In the genomic region with DNA sequence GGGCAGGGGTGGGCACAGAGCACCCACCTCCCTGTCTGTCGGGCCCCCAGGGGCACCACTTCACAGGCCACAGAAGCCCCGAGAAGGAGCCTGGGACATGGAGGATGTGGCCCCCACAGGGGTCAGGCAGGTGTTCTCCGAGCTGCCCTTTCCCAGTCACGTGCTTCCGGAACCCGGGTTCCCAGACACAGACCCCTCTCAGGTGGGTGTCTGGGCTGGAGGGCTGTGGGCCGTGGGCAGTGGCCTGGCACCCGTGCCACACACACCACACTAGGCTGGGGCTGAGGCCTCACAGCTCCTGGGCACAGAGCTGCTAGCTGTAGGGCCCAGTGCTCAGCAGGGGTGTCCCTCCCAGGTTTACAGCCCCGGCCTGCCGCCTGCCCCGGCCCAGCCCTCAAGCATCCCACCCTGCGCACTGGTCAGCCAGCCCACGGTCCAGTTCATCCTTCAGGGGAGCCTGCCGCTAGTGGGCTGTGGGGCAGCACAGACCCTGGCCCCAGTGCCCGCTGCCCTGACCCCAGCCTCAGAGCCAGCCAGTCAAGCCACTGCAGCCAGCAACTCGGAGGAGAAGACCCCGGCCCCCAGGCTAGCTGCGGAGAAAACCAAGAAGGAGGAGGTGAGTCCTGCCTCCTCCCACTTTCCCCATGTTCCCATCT, we compare ENCODE assay signal across 18 cellular contexts. TPM values are rescaled to one million over a fixed set of nuclear protein-coding genes. Genes with fewer than 3 reads are reported as not detected.
"Had no signal": no experiment of that assay in that cellular context is flagged by ENCODE, and none has a peak within 500 bp of the region (broad histone marks: within the 10 kb centered on the region; RNA-seq: fewer than 3 reads in every experiment).

No MANE protein-coding gene starts in this region.

- H3K4me3 Mint-ChIP-seq: activated CD8-positive, alpha-beta T cell treated with anti-CD3 and anti-CD28 coated beads, Interleukin-2, amount 10 ng/mL, durations not matched to agents 7 days and 5 days; activated naive CD4-positive, alpha-beta T cell treated with anti-CD3 and anti-CD28 coated beads, Interleukin-2, amount 10 ng/mL, durations not matched to agents 7 days and 5 days; endodermal cell; T-helper 2 cell treated with Interferon-gamma antibody and Interleukin-4, amounts not matched to agents 5 μg/mL and 100 μg/mL, for 36 hours had no signal

- H3K9me3 ChIP-seq: right atrium auricular region, tibial nerve had no signal

- H3K27ac Mint-ChIP-seq: endodermal cell had no signal

- H3K4me1 Mint-ChIP-seq: endodermal cell had no signal

- H3K4me3 ChIP-seq: hepatocyte, right atrium auricular region, tibial nerve had no signal

- DNase-seq: activated CD8-positive, alpha-beta memory T cell treated with anti-CD3 and anti-CD28 coated beads, Interleukin-2, amount 50 U/mL, for 48 hours; activated CD8-positive, alpha-beta T cell treated with anti-CD3 and anti-CD28 coated beads, Interleukin-2, amount 10 ng/mL, durations not matched to agents 7 days and 5 days; activated naive CD4-positive, alpha-beta T cell treated with anti-CD3 and anti-CD28 coated beads, Interleukin-2, amount 10 ng/mL, durations not matched to agents 7 days and 5 days; brain microvascular endothelial cell; cerebellar nuclear complex; endodermal cell; small intestine; SW 1271 had no signal

- H3K27ac ChIP-seq: brain microvascular endothelial cell, hepatocyte, right atrium auricular region, tibial nerve had no signal

- H3K9me3 Mint-ChIP-seq: activated naive CD4-positive, alpha-beta T cell treated with anti-CD3 and anti-CD28 coated beads, Interleukin-2, amount 10 ng/mL, durations not matched to agents 7 days and 5 days; endodermal cell; T-helper 2 cell treated with Interferon-gamma antibody and Interleukin-4, amounts not matched to agents 5 μg/mL and 100 μg/mL, for 36 hours had no signal

- ATAC-seq: activated CD4-positive, CD25-positive, alpha-beta regulatory T cell treated with anti-CD3 and anti-CD28 coated beads, Interleukin-2, amount 50 U/mL, for 24 hours; activated CD8-positive, alpha-beta T cell treated with anti-CD3 and anti-CD28 coated beads, Interleukin-2, amount 10 ng/mL, durations not matched to agents 7 days and 5 days had no signal

- H3K27me3 ChIP-seq: brain microvascular endothelial cell, hepatocyte, right atrium auricular region, tibial nerve had no signal

RNA-seq across cellular contexts. Expression of a gene that starts 14.5 kb away (rescaled TPM):
- total RNA-seq: activated CD8-positive, alpha-beta T cell treated with anti-CD3 and anti-CD28 coated beads, Interleukin-2, amount 10 ng/mL, durations not matched to agents 7 days and 5 days; dermis microvascular lymphatic vessel endothelial cell; lower leg skin; myocyte; right atrium auricular region; subcutaneous adipose tissue; tibial nerve had no signal

RNA-seq across cellular contexts. Expression of a gene that starts 16.7 kb away (rescaled TPM):
- total RNA-seq: activated CD8-positive, alpha-beta T cell treated with anti-CD3 and anti-CD28 coated beads, Interleukin-2, amount 10 ng/mL, durations not matched to agents 7 days and 5 days; dermis microvascular lymphatic vessel endothelial cell; hepatocyte; lower leg skin; myocyte; posterior vena cava; right atrium auricular region; subcutaneous adipose tissue; tibial nerve had no signal

RNA-seq across cellular contexts. Expression of a gene that starts 26.8 kb away (rescaled TPM):
- total RNA-seq: hepatocyte, myocyte, right atrium auricular region had no signal
